ENCODE assay signal across 8 cellular contexts in genomic region chr10:103193107-103193819, GRCh38. TPM values are rescaled to one million over a fixed set of nuclear protein-coding genes. Genes with fewer than 3 reads are reported as not detected.
A peak's percentile ranks its signal among the peaks of the same experiment; 100 is the strongest.
DNase-seq lines count a peak whose midpoint lies in the region; ATAC-seq lines count a peak whose summit lies in the region.

TSS of gene NT5C2 (minus strand) at chr10:103193272. CDS start at chr10:103174958, 18,314 bp downstream.

- H3K4me3 Mint-ChIP-seq in CD8-positive, alpha-beta memory T cell, result peak within 1 kb of the TSS; percentile 96 to 99 (median 98)
- peak within 1 kb of the TSS; percentile 96 for H3K4me3 Mint-ChIP-seq in activated T-helper 1 cell treated with anti-CD3 and anti-CD28 coated beads, Interleukin-12 subunit alpha, Interleukin-12 subunit beta, Interleukin-2, Interleukin-4 antibody, amounts not matched to agents 30 ng/mL and 10 ng/mL and 1 ng/mL, durations not matched to agents 14 hours and 24 hours and 36 hours
- H3K4me3 Mint-ChIP-seq in naive B cell, result peak within 1 kb of the TSS; percentile 93 to 100 (median 99)
- peak within 1 kb of the TSS; percentile 99 for H3K4me3 Mint-ChIP-seq in stimulated activated effector memory CD8-positive, alpha-beta T cell treated with anti-CD3 and anti-CD28 coated beads, Interleukin-12 subunit alpha, Interleukin-12 subunit beta, amount 100 ng/mL, for 72 hours

- no peaks in the 10 kb centered on the region for H3K27me3 Mint-ChIP-seq in CD8-positive, alpha-beta memory T cell
- no peaks in the 10 kb centered on the region for H3K27me3 Mint-ChIP-seq in activated T-helper 1 cell treated with anti-CD3 and anti-CD28 coated beads, Interleukin-12 subunit alpha, Interleukin-12 subunit beta, Interleukin-2, Interleukin-4 antibody, amounts not matched to agents 30 ng/mL and 10 ng/mL and 1 ng/mL, durations not matched to agents 14 hours and 24 hours and 36 hours (ENCODE audit: insufficient read depth)
- no peaks in the 10 kb centered on the region for H3K27me3 Mint-ChIP-seq in naive B cell

- H3K4me3 ChIP-seq in CD8-positive, alpha-beta memory T cell (ENCODE audit: low read length), result peak within 1 kb of the TSS; percentile 97

- intact Hi-C loops in activated T-helper 1 cell treated with anti-CD3 and anti-CD28 coated beads, Interleukin-12 subunit alpha, Interleukin-12 subunit beta, Interleukin-2, Interleukin-4 antibody, amounts not matched to agents 30 ng/mL and 10 ng/mL and 1 ng/mL, durations not matched to agents 14 hours and 24 hours and 36 hours (cut with micrococcal nuclease), result loop anchor here (2.0 to 10.0 kb wide), 12 partner anchors 49 to 1841 kb away; partner anchors contain the start of genes ARL3, BORCS7, BTRC and CNNM2

- H3K36me3 ChIP-seq in CD8-positive, alpha-beta memory T cell (ENCODE audit: insufficient read depth, low read length), result no peaks in the 10 kb centered on the region

- no peaks in the 10 kb centered on the region for H3K9me3 Mint-ChIP-seq in CD8-positive, alpha-beta memory T cell
- no peaks in the 10 kb centered on the region for H3K9me3 Mint-ChIP-seq in activated T-helper 1 cell treated with anti-CD3 and anti-CD28 coated beads, Interleukin-12 subunit alpha, Interleukin-12 subunit beta, Interleukin-2, Interleukin-4 antibody, amounts not matched to agents 30 ng/mL and 10 ng/mL and 1 ng/mL, durations not matched to agents 14 hours and 24 hours and 36 hours
- H3K9me3 Mint-ChIP-seq in naive B cell, result no peaks in the 10 kb centered on the region
- H3K9me3 Mint-ChIP-seq in stimulated activated effector memory CD8-positive, alpha-beta T cell treated with anti-CD3 and anti-CD28 coated beads, Interleukin-12 subunit alpha, Interleukin-12 subunit beta, amount 100 ng/mL, for 72 hours, result no peaks in the 10 kb centered on the region

- POLR2A ChIA-PET in CD8-positive, alpha-beta memory T cell (lab: Charles Lee), result interaction anchor here (2.3 kb wide), 1 partner anchor 275 kb away, joined by 12 read pairs; the partner anchor contains the start of gene CNNM2

- H3K9me3 ChIP-seq in CD8-positive, alpha-beta memory T cell (ENCODE audit: low read length), result no peaks in the 10 kb centered on the region

- H3K36me3 Mint-ChIP-seq in CD8-positive, alpha-beta memory T cell, result peaks cover 0 to 17% (median 0%) of the 10 kb centered on the region in 3 donors
- peaks cover 14% of the 10 kb centered on the region for H3K36me3 Mint-ChIP-seq in activated T-helper 1 cell treated with anti-CD3 and anti-CD28 coated beads, Interleukin-12 subunit alpha, Interleukin-12 subunit beta, Interleukin-2, Interleukin-4 antibody, amounts not matched to agents 30 ng/mL and 10 ng/mL and 1 ng/mL, durations not matched to agents 14 hours and 24 hours and 36 hours (ENCODE audit: low read depth)
- no peaks in the 10 kb centered on the region for H3K36me3 Mint-ChIP-seq in naive B cell
- H3K36me3 Mint-ChIP-seq in stimulated activated effector memory CD8-positive, alpha-beta T cell treated with anti-CD3 and anti-CD28 coated beads, Interleukin-12 subunit alpha, Interleukin-12 subunit beta, amount 100 ng/mL, for 72 hours, result peaks cover 38% of the 10 kb centered on the region

- peaks cover 35 to 45% (median 41%) of the 10 kb centered on the region in 3 donors for H3K4me1 Mint-ChIP-seq in CD8-positive, alpha-beta memory T cell
- H3K4me1 Mint-ChIP-seq in activated T-helper 1 cell treated with anti-CD3 and anti-CD28 coated beads, Interleukin-12 subunit alpha, Interleukin-12 subunit beta, Interleukin-2, Interleukin-4 antibody, amounts not matched to agents 30 ng/mL and 10 ng/mL and 1 ng/mL, durations not matched to agents 14 hours and 24 hours and 36 hours (ENCODE audit: low read depth), result peaks cover 52% of the 10 kb centered on the region
- H3K4me1 Mint-ChIP-seq in naive B cell, result peaks cover 30 to 45% (median 42%) of the 10 kb centered on the region in 3 donors
- peaks cover 49% of the 10 kb centered on the region for H3K4me1 Mint-ChIP-seq in stimulated activated effector memory CD8-positive, alpha-beta T cell treated with anti-CD3 and anti-CD28 coated beads, Interleukin-12 subunit alpha, Interleukin-12 subunit beta, amount 100 ng/mL, for 72 hours

- no peaks in the 10 kb centered on the region for H3K27me3 ChIP-seq in CD8-positive, alpha-beta memory T cell (ENCODE audit: insufficient read depth, low read length, poor library complexity, severe bottlenecking)

- peak; percentile 74 for ATAC-seq in GM19455 (IDR thresholded peaks at IDR 0.05; ENCODE audit: unreplicated experiment)
- ATAC-seq in naive B cell (ENCODE audit: low read depth in 2 of 2), result peak; percentile 87
- peak; percentile 86 for ATAC-seq in stimulated activated effector memory CD8-positive, alpha-beta T cell treated with anti-CD3 and anti-CD28 coated beads, Interleukin-12 subunit alpha, Interleukin-12 subunit beta, amount 100 ng/mL, for 72 hours

- peak within 1 kb of the TSS; percentile 90 to 100 (median 95) for H3K27ac Mint-ChIP-seq in CD8-positive, alpha-beta memory T cell
- peak within 1 kb of the TSS; percentile 99 for H3K27ac Mint-ChIP-seq in activated T-helper 1 cell treated with anti-CD3 and anti-CD28 coated beads, Interleukin-12 subunit alpha, Interleukin-12 subunit beta, Interleukin-2, Interleukin-4 antibody, amounts not matched to agents 30 ng/mL and 10 ng/mL and 1 ng/mL, durations not matched to agents 14 hours and 24 hours and 36 hours
- H3K27ac Mint-ChIP-seq in naive B cell, result peak within 1 kb of the TSS; percentile 96 to 99 (median 98)
- H3K27ac Mint-ChIP-seq in stimulated activated effector memory CD8-positive, alpha-beta T cell treated with anti-CD3 and anti-CD28 coated beads, Interleukin-12 subunit alpha, Interleukin-12 subunit beta, amount 100 ng/mL, for 72 hours, result peak within 1 kb of the TSS; percentile 99

- peak within 1 kb of the TSS; percentile 86 for H3K27ac ChIP-seq in CD8-positive, alpha-beta memory T cell (ENCODE audit: low read depth, low read length)

- peaks cover 26% of the 10 kb centered on the region for H3K4me1 ChIP-seq in CD8-positive, alpha-beta memory T cell (ENCODE audit: insufficient read depth, low read length)

- CTCF ChIA-PET in CD8-positive, alpha-beta memory T cell (lab: Charles Lee), result interaction anchor here (1.9 kb wide), 1 partner anchor 51 kb away, joined by 6 read pairs; no protein-coding TSS in a partner anchor

- DNase-seq in CD8-positive, alpha-beta memory T cell, result peak; percentile 62 to 79 (median 71)
- DNase-seq in HT-29 (ENCODE audit: low spot score) (peak; percentile 79), RKO (ENCODE audit: low spot score) (peak; percentile 81), fibroblast of gingiva (ENCODE audit: low read depth) (peak; percentile 77), naive B cell (peak; percentile 69)
- DNase-seq in activated T-helper 1 cell treated with anti-CD3 and anti-CD28 coated beads, Interleukin-12 subunit alpha, Interleukin-12 subunit beta, Interleukin-2, Interleukin-4 antibody, amounts not matched to agents 30 ng/mL and 10 ng/mL and 1 ng/mL, durations not matched to agents 14 hours and 24 hours and 36 hours (ENCODE audit: low spot score), result peak; percentile 77
- peak in 1 of 2 donors; percentile 64 for DNase-seq in stimulated activated effector memory CD8-positive, alpha-beta T cell treated with anti-CD3 and anti-CD28 coated beads, Interleukin-12 subunit alpha, Interleukin-12 subunit beta, amount 100 ng/mL, for 72 hours (ENCODE audit: low spot score in 2 of 2)

RNA-seq across cellular contexts. Expression of gene NT5C2, which starts in this region (rescaled TPM):
- 10 to 100 TPM; 45.9 to 49.7 TPM for total RNA-seq in CD8-positive, alpha-beta memory T cell
- polyA plus RNA-seq in CD8-positive, alpha-beta memory T cell, result 59.8 TPM
- total RNA-seq in HT-29 (2014; rRNA removed; shearing (Covaris generic)), result 35.2 and 39.4 TPM in 2 replicates
- 52.0 and 56.5 TPM in 2 replicates for total RNA-seq in activated T-helper 1 cell treated with anti-CD3 and anti-CD28 coated beads, Interleukin-12 subunit alpha, Interleukin-12 subunit beta, Interleukin-2, Interleukin-4 antibody, amounts not matched to agents 30 ng/mL and 10 ng/mL and 1 ng/mL, durations not matched to agents 14 hours and 24 hours and 36 hours
- polyA plus RNA-seq in naive B cell (ENCODE audit: low read depth in 6 of 6), result 10 to 100 TPM; 49.2 to 68.2 (median 61.9) TPM
